In the genomic region with DNA sequence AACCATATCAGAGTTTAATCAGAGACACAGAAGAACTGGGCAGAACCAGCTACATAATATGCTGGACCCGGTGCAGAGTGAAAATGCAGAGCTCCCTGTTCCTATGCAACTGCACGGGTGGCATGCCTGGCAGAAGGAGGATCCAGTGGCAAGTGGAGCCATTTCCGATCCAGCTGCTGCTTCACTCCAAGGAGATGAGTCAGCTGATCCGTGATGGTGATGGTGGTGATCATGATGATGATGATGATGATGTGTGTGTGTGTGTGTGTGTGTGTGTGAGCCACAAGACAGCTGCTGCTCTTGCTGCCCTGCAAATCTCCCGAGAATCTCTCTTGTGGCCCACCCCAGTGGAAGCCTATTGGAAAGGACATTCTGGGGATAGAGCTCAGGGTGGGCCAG, we compare ENCODE assay signal across 27 cellular contexts.
A peak's percentile ranks its signal among the peaks of the same experiment; 100 is the strongest.
DNase-seq lines count a peak whose midpoint lies in the region; ATAC-seq and TF ChIP-seq lines count a peak whose summit lies in the region.
"Had no signal": no experiment of that assay in that cellular context is flagged by ENCODE, and none has a peak within 500 bp of the region (broad histone marks: within the 10 kb centered on the region; RNA-seq: fewer than 3 reads in every experiment).

No MANE protein-coding gene starts in this region.

- H3K9me3 ChIP-seq in SJCRH30 (replicated peaks) (no peaks in the 10 kb centered on the region), upper lobe of right lung (no peaks in the 10 kb centered on the region)

- H3K4me3 ChIP-seq in SJCRH30: no peak overlapping the region
- H3K4me3 ChIP-seq in upper lobe of right lung: no peak overlapping the region
- H3K4me3 ChIP-seq: A549, heart right ventricle, spleen, suprapubic skin had no signal

- TF ChIP-seq CTCF in glutamatergic neuron (IDR thresholded peaks at IDR 0.05; ENCODE audit: partially characterized antibody, unreplicated experiment): no peak
- no peak for TF ChIP-seq CTCF in upper lobe of right lung (IDR thresholded peaks at IDR 0.05)

- DNase-seq in A172 (ENCODE audit: low spot score) (peak; percentile 84), H4 (ENCODE audit: low spot score) (peak; percentile 26), SJCRH30 (peak; percentile 14 to 20), glutamatergic neuron (no peak), SIG-M5 (lab: John Stamatoyannopoulos, UW) (no peak), NCI-H1694 (lab: John Stamatoyannopoulos, UW) (no peak), upper lobe of right lung (no peak)
- DNase-seq: activated CD4-positive, alpha-beta memory T cell treated with anti-CD3 and anti-CD28 coated beads, Interleukin-2, amount 10 ng/mL, durations not matched to agents 7 days and 5 days; activated T-cell treated with anti-CD3 and anti-CD28 coated beads, Interleukin-2, amount 50 U/mL, for 4 hours; CD8-positive, alpha-beta T cell; DND-41; H7; heart right ventricle; immature natural killer cell; NCI-H1105; NCI-H526; spleen; T-helper 17 cell had no signal

- H3K27ac Mint-ChIP-seq in glutamatergic neuron (ENCODE audit: unreplicated experiment): peak overlapping the region; percentile 72
- H3K27ac Mint-ChIP-seq: activated CD4-positive, alpha-beta memory T cell treated with anti-CD3 and anti-CD28 coated beads, Interleukin-2, amount 10 ng/mL, durations not matched to agents 7 days and 5 days; activated naive CD4-positive, alpha-beta T cell treated with anti-CD3 and anti-CD28 coated beads, Interleukin-2, amount 50 U/mL, for 72 hours; CD8-positive, alpha-beta T cell; immature natural killer cell; natural killer cell treated with Interleukin-12 subunit alpha and Interleukin-12 subunit beta and Interleukin-15 and Interleukin-18, amount 100 ng/mL, for 72 hours; progenitor cell of endocrine pancreas; T-helper 17 cell; WTC11 had no signal

- no peak for ATAC-seq in GM19395 (IDR thresholded peaks at IDR 0.05; ENCODE audit: unreplicated experiment)
- ATAC-seq in upper lobe of right lung: no peak
- ATAC-seq: A549; activated T-cell treated with anti-CD3 and anti-CD28 coated beads, Interleukin-2, amount 50 U/mL, for 4 hours; CD8-positive, alpha-beta T cell; esophagus mucosa; heart right ventricle; natural killer cell treated with Interleukin-12 subunit alpha and Interleukin-12 subunit beta and Interleukin-15 and Interleukin-18, amount 100 ng/mL, for 72 hours; T-helper 17 cell; WTC11 had no signal

- H3K36me3 Mint-ChIP-seq in glutamatergic neuron (ENCODE audit: unreplicated experiment): peaks cover 8% of the 10 kb centered on the region
- H3K36me3 Mint-ChIP-seq: activated naive CD4-positive, alpha-beta T cell treated with anti-CD3 and anti-CD28 coated beads, Interleukin-2, amount 50 U/mL, for 72 hours; CD8-positive, alpha-beta T cell; immature natural killer cell; natural killer cell treated with Interleukin-12 subunit alpha and Interleukin-12 subunit beta and Interleukin-15 and Interleukin-18, amount 100 ng/mL, for 72 hours; WTC11 had no signal

- H3K27me3 ChIP-seq in SJCRH30: no peaks in the 10 kb centered on the region
- no peaks in the 10 kb centered on the region for H3K27me3 ChIP-seq in upper lobe of right lung
- H3K27me3 ChIP-seq: heart right ventricle, spleen, suprapubic skin had no signal

- H3K36me3 ChIP-seq in SJCRH30: no peaks in the 10 kb centered on the region
- H3K36me3 ChIP-seq in upper lobe of right lung: no peaks in the 10 kb centered on the region
- H3K36me3 ChIP-seq: heart right ventricle, spleen, suprapubic skin had no signal

- H3K4me3 Mint-ChIP-seq in glutamatergic neuron (ENCODE audit: unreplicated experiment): no peak overlapping the region
- H3K4me3 Mint-ChIP-seq: activated CD4-positive, alpha-beta memory T cell treated with anti-CD3 and anti-CD28 coated beads, Interleukin-2, amount 10 ng/mL, durations not matched to agents 7 days and 5 days; activated T-cell treated with anti-CD3 and anti-CD28 coated beads, Interleukin-2, amount 50 U/mL, for 4 hours; CD8-positive, alpha-beta T cell; immature natural killer cell; natural killer cell treated with Interleukin-12 subunit alpha and Interleukin-12 subunit beta and Interleukin-15 and Interleukin-18, amount 100 ng/mL, for 72 hours; T-helper 17 cell; WTC11 had no signal

- H3K27ac ChIP-seq in SJCRH30 (no peak overlapping the region), upper lobe of right lung (no peak overlapping the region)
- H3K27ac ChIP-seq: A549, heart right ventricle, KMS-11, spleen, suprapubic skin had no signal

- intact Hi-C loops in upper lobe of right lung (cut with DNase I): no loop called here

- H3K4me1 Mint-ChIP-seq in glutamatergic neuron (ENCODE audit: low read depth, unreplicated experiment): peaks cover 15% of the 10 kb centered on the region
- H3K4me1 Mint-ChIP-seq: T-helper 17 cell, WTC11 had no signal

- H3K27me3 Mint-ChIP-seq in glutamatergic neuron (ENCODE audit: unreplicated experiment): peaks cover 4% of the 10 kb centered on the region
- H3K27me3 Mint-ChIP-seq: natural killer cell treated with Interleukin-12 subunit alpha and Interleukin-12 subunit beta and Interleukin-15 and Interleukin-18, amount 100 ng/mL, for 72 hours had no signal

- H3K9me3 Mint-ChIP-seq in glutamatergic neuron (ENCODE audit: unreplicated experiment): peaks cover 6% of the 10 kb centered on the region
- H3K9me3 Mint-ChIP-seq: activated CD4-positive, alpha-beta memory T cell treated with anti-CD3 and anti-CD28 coated beads, Interleukin-2, amount 10 ng/mL, durations not matched to agents 7 days and 5 days; CD8-positive, alpha-beta T cell; natural killer cell treated with Interleukin-12 subunit alpha and Interleukin-12 subunit beta and Interleukin-15 and Interleukin-18, amount 100 ng/mL, for 72 hours had no signal

- peaks cover 3% of the 10 kb centered on the region; the same call in 1 of the 2 replicates for H3K4me1 ChIP-seq in SJCRH30
- H3K4me1 ChIP-seq in upper lobe of right lung: no peaks in the 10 kb centered on the region
- H3K4me1 ChIP-seq: A549, suprapubic skin had no signal

Comparison
In these comparisons a context has a peak if more than half of its experiments do, and no peak if none do; other contexts are left out.
1. DNase-seq: peak in A172 (single experiment), H4 (single experiment) and SJCRH30 (2 of 2); none in glutamatergic neuron (single experiment), SIG-M5 (single experiment), NCI-H1694 (single experiment) and upper lobe of right lung (single experiment).